In genomic region chr10:53667063-53667462, GRCh38 we compare ENCODE assay signal across 36 cellular contexts.
"Had no signal": no experiment of that assay in that cellular context is flagged by ENCODE, and none has a peak within 500 bp of the region (broad histone marks: within the 10 kb centered on the region; RNA-seq: fewer than 3 reads in every experiment).

No MANE protein-coding gene starts in this region.

- H3K27ac ChIP-seq: body of pancreas, PC-9, SJCRH30, SK-N-MC, WERI-Rb-1 had no signal

- H3K36me3 Mint-ChIP-seq: activated CD8-positive, alpha-beta memory T cell treated with anti-CD3 and anti-CD28 coated beads, Interleukin-2, amount 10 ng/mL, durations not matched to agents 7 days and 5 days; activated naive CD4-positive, alpha-beta T cell treated with anti-CD3 and anti-CD28 coated beads, Interleukin-2, amount 50 U/mL, for 24 hours; activated naive CD8-positive, alpha-beta T cell treated with anti-CD3 and anti-CD28 coated beads, Interleukin-2, amount 10 ng/mL, durations not matched to agents 7 days and 5 days had no signal

- H3K4me3 ChIP-seq: body of pancreas, MG63, PC-9, SJCRH30, SK-N-MC had no signal

- H3K27me3 ChIP-seq: body of pancreas, MG63, SJCRH30 had no signal

- H2AFZ ChIP-seq: PC-9 had no signal

- H3K4me3 Mint-ChIP-seq: activated CD4-positive, alpha-beta memory T cell treated with anti-CD3 and anti-CD28 coated beads, Interleukin-2, amount 10 ng/mL, durations not matched to agents 7 days and 5 days; activated CD8-positive, alpha-beta memory T cell treated with anti-CD3 and anti-CD28 coated beads, Interleukin-2, amount 10 ng/mL, durations not matched to agents 7 days and 5 days; activated naive CD4-positive, alpha-beta T cell treated with anti-CD3 and anti-CD28 coated beads, Interleukin-2, amount 50 U/mL, for 24 hours; activated naive CD8-positive, alpha-beta T cell treated with anti-CD3 and anti-CD28 coated beads, Interleukin-2, amount 10 ng/mL, durations not matched to agents 7 days and 5 days; activated T-cell treated with anti-CD3 and anti-CD28 coated beads, Interleukin-2, amount 50 U/mL, for 72 hours; activated T-helper 17 cell treated with anti-CD3 and anti-CD28 coated beads, Interleukin-2, amount 50 U/mL, for 72 hours had no signal

- H3K36me3 ChIP-seq: MG63, SJCRH30, WERI-Rb-1 had no signal

- H3K4me2 ChIP-seq: PC-9 had no signal

- DNase-seq: activated CD4-positive, alpha-beta memory T cell treated with anti-CD3 and anti-CD28 coated beads, Interleukin-2, amount 10 ng/mL, durations not matched to agents 7 days and 5 days; activated CD4-positive, alpha-beta T cell treated with anti-CD3 and anti-CD28 coated beads for 1 hour; activated CD4-positive, alpha-beta T cell treated with anti-CD3 and anti-CD28 coated beads for 48 hours; activated CD4-positive, CD25-positive, alpha-beta regulatory T cell; activated CD8-positive, alpha-beta memory T cell treated with anti-CD3 and anti-CD28 coated beads for 24 hours; activated CD8-positive, alpha-beta memory T cell treated with anti-CD3 and anti-CD28 coated beads, Interleukin-2, amount 10 ng/mL, durations not matched to agents 7 days and 5 days; activated CD8-positive, alpha-beta memory T cell treated with anti-CD3 and anti-CD28 coated beads, Interleukin-2, amount 50 U/mL, for 48 hours; activated gamma-delta T cell; activated naive CD4-positive, alpha-beta T cell treated with Interleukin-2 at 50 U/mL for 16 hours; activated naive CD8-positive, alpha-beta T cell treated with anti-CD3 and anti-CD28 coated beads, Interleukin-2, amount 10 ng/mL, durations not matched to agents 7 days and 5 days; activated T-cell treated with anti-CD3 and anti-CD28 coated beads, Interleukin-2, amount 50 U/mL, for 72 hours; body of pancreas; central memory CD4-positive, alpha-beta T cell; Kasumi-1; KG1; MG63; NCI-H1048; NCI-H1436 treated with DMSO at 0.1 percent for 48 hours; NCI-H1694 treated with DMSO at 0.1 percent for 48 hours; NCI-H2029; NCI-H2107; NCI-H2171; NCI-H510A; NCI-H526; NCI-H748 treated with DMSO at 0.1 percent for 48 hours; NK-92 treated with Interleukin-12 subunit alpha and Interleukin-12 subunit beta, amount 100 ng/mL, for 24 hours; PC-9; SHP77; SJCRH30; T1000; WERI-Rb-1 had no signal

- H3K4me1 Mint-ChIP-seq: activated CD4-positive, alpha-beta memory T cell treated with anti-CD3 and anti-CD28 coated beads, Interleukin-2, amount 10 ng/mL, durations not matched to agents 7 days and 5 days; activated CD8-positive, alpha-beta memory T cell treated with anti-CD3 and anti-CD28 coated beads, Interleukin-2, amount 10 ng/mL, durations not matched to agents 7 days and 5 days; activated naive CD4-positive, alpha-beta T cell treated with anti-CD3 and anti-CD28 coated beads, Interleukin-2, amount 50 U/mL, for 24 hours; activated naive CD8-positive, alpha-beta T cell treated with anti-CD3 and anti-CD28 coated beads, Interleukin-2, amount 10 ng/mL, durations not matched to agents 7 days and 5 days; activated T-helper 17 cell treated with anti-CD3 and anti-CD28 coated beads, Interleukin-2, amount 50 U/mL, for 72 hours had no signal

- H3K9me3 ChIP-seq: MG63, SJCRH30 had no signal

- H3K4me1 ChIP-seq: body of pancreas, SJCRH30 had no signal

- FAIRE-seq: astrocyte, RCC 7860 had no signal

- H3K27me3 Mint-ChIP-seq: activated CD4-positive, alpha-beta memory T cell treated with anti-CD3 and anti-CD28 coated beads, Interleukin-2, amount 10 ng/mL, durations not matched to agents 7 days and 5 days; activated CD8-positive, alpha-beta memory T cell treated with anti-CD3 and anti-CD28 coated beads, Interleukin-2, amount 10 ng/mL, durations not matched to agents 7 days and 5 days; activated naive CD4-positive, alpha-beta T cell treated with anti-CD3 and anti-CD28 coated beads, Interleukin-2, amount 50 U/mL, for 24 hours; activated naive CD8-positive, alpha-beta T cell treated with anti-CD3 and anti-CD28 coated beads, Interleukin-2, amount 10 ng/mL, durations not matched to agents 7 days and 5 days; activated T-helper 17 cell treated with anti-CD3 and anti-CD28 coated beads, Interleukin-2, amount 50 U/mL, for 72 hours had no signal

- H3K27ac Mint-ChIP-seq: activated CD4-positive, alpha-beta memory T cell treated with anti-CD3 and anti-CD28 coated beads, Interleukin-2, amount 10 ng/mL, durations not matched to agents 7 days and 5 days; activated CD8-positive, alpha-beta memory T cell treated with anti-CD3 and anti-CD28 coated beads, Interleukin-2, amount 10 ng/mL, durations not matched to agents 7 days and 5 days; activated naive CD4-positive, alpha-beta T cell treated with anti-CD3 and anti-CD28 coated beads, Interleukin-2, amount 50 U/mL, for 24 hours; activated naive CD8-positive, alpha-beta T cell treated with anti-CD3 and anti-CD28 coated beads, Interleukin-2, amount 10 ng/mL, durations not matched to agents 7 days and 5 days; activated T-cell treated with anti-CD3 and anti-CD28 coated beads, Interleukin-2, amount 50 U/mL, for 72 hours; activated T-helper 17 cell treated with anti-CD3 and anti-CD28 coated beads, Interleukin-2, amount 50 U/mL, for 72 hours had no signal
